ENCODE assay signal across 9 cellular contexts in genomic region chr4:55398966-55399365, GRCh38. TPM values are rescaled to one million over a fixed set of nuclear protein-coding genes. Genes with fewer than 3 reads are reported as not detected.
DNase-seq lines count a peak whose midpoint lies in the region; ATAC-seq and TF ChIP-seq lines count a peak whose summit lies in the region.
"Had no signal": no experiment of that assay in that cellular context is flagged by ENCODE, and none has a peak within 500 bp of the region (broad histone marks: within the 10 kb centered on the region; RNA-seq: fewer than 3 reads in every experiment).

No MANE protein-coding gene starts in this region.

- H3K9me3 ChIP-seq in right cardiac atrium (ENCODE audit: control insufficient read depth, low read length) = no peaks in the 10 kb centered on the region
- no peaks in the 10 kb centered on the region for H3K9me3 ChIP-seq in adipocyte (ENCODE audit: control insufficient read depth, low read length)
- H3K9me3 ChIP-seq in vagina = no peaks in the 10 kb centered on the region

- H3K4me1 Mint-ChIP-seq in memory B cell = peaks cover 33% of the 10 kb centered on the region

- intact Hi-C loops in right cardiac atrium (cut with DNase I) (loop anchor here in 1 of 4 donors (5.0 kb wide), 1 partner anchor 52 kb away; the partner anchor contains the start of gene SRD5A3), Right ventricle myocardium superior (cut with DNase I) (loop anchor here (5.0 kb wide), 1 partner anchor 52 kb away; the partner anchor contains the start of gene SRD5A3), vagina (cut with DNase I) (loop anchor here (10.0 kb wide), 1 partner anchor 54 kb away; the partner anchor contains the start of gene SRD5A3)

- no peaks in the 10 kb centered on the region for H3K9me3 Mint-ChIP-seq in memory B cell

- peak overlapping the region; percentile 31 for H3K4me3 Mint-ChIP-seq in memory B cell

- H3K27me3 ChIP-seq in right cardiac atrium (ENCODE audit: control insufficient read depth, insufficient read depth) = no peaks in the 10 kb centered on the region
- no peaks in the 10 kb centered on the region for H3K27me3 ChIP-seq in adipocyte (replicated peaks; ENCODE audit: control insufficient read depth, insufficient read depth, low read length)
- no peaks in the 10 kb centered on the region for H3K27me3 ChIP-seq in vagina

- H3K27ac Mint-ChIP-seq in memory B cell = no peak overlapping the region

- H3K27ac ChIP-seq in right cardiac atrium (ENCODE audit: low read length) (no peak overlapping the region), vagina (peak overlapping the region; percentile 99)

- H3K4me3 ChIP-seq in right cardiac atrium (ENCODE audit: low read length) (peak overlapping the region; percentile 34), adipocyte (ENCODE audit: low read length) (peak overlapping the region; percentile 93), vagina (peak overlapping the region in 1 of 2 donors; percentile 95)

- 48% methylated on average over 3 of the region's 3 CpGs for WGBS in right cardiac atrium

- peak overlapping the region; percentile 100 for H3K9ac ChIP-seq in adipocyte (ENCODE audit: low read length)

- TF ChIP-seq CTCF in vagina (IDR thresholded peaks at IDR 0.05) = no peak

- H3K36me3 ChIP-seq in adipocyte (ENCODE audit: control insufficient read depth, insufficient read depth, low read length, severe bottlenecking) (peaks cover 34% of the 10 kb centered on the region), vagina (no peaks in the 10 kb centered on the region)

- H3K4me1 ChIP-seq in right cardiac atrium (ENCODE audit: control insufficient read depth, insufficient read depth, low read length) = peaks cover 3% of the 10 kb centered on the region
- H3K4me1 ChIP-seq in adipocyte (ENCODE audit: control insufficient read depth, insufficient read depth, low read length) = peaks cover 34% of the 10 kb centered on the region
- peaks cover 41% of the 10 kb centered on the region for H3K4me1 ChIP-seq in vagina

- no peaks in the 10 kb centered on the region for H3K27me3 Mint-ChIP-seq in memory B cell

- DNase-seq in right cardiac atrium (no peak), Right ventricle myocardium superior (no peak), adipocyte (ENCODE audit: low read depth) (peak; percentile 22), memory B cell (ENCODE audit: low spot score in 2 of 2) (no peak), vagina (ENCODE audit: extremely low spot score in 2 of 2) (no peak)
- DNase-seq: NCI-H1105 had no signal

- H3K36me3 Mint-ChIP-seq in memory B cell = peaks cover 14% of the 10 kb centered on the region

- ATAC-seq in right cardiac atrium = no peak
- ATAC-seq in Right ventricle myocardium superior (ENCODE audit: poor library complexity) = no peak
- no peak for ATAC-seq in memory B cell (ENCODE audit: low read depth)
- no peak for ATAC-seq in HG03469 (IDR thresholded peaks at IDR 0.05; ENCODE audit: unreplicated experiment)
- ATAC-seq in GM19324 (IDR thresholded peaks at IDR 0.05; ENCODE audit: low FRiP score, unreplicated experiment) = no peak
- no peak for ATAC-seq in HG03342 (IDR thresholded peaks at IDR 0.05; ENCODE audit: unreplicated experiment)

- no peak for TF ChIP-seq POLR2A in vagina (IDR thresholded peaks at IDR 0.05)

RNA-seq across cellular contexts. Expression of gene TMEM165, which starts 3.2 kb away (rescaled TPM):
- 10 to 100 TPM; 45.3 to 89.9 (median 53.1) TPM for total RNA-seq in right cardiac atrium
- polyA plus RNA-seq in right cardiac atrium = 47.1 TPM
- total RNA-seq in Right ventricle myocardium superior = 34.3 TPM
- 171 TPM for total RNA-seq in vagina

RNA-seq across cellular contexts. Expression of gene SRD5A3, which starts 52.9 kb away (rescaled TPM):
- total RNA-seq in right cardiac atrium (10 to 100 TPM in 2 of 4 donors, 1 to 10 TPM in 2; 9.5 to 14.9 (median 11.0) TPM), Right ventricle myocardium superior (8.3 TPM), vagina (25.5 TPM)
- polyA plus RNA-seq in right cardiac atrium = 9.7 TPM
